Comparison of ENCODE assay signal across 8 cellular contexts in genomic region chr11:57349491-57350274, GRCh38. TPM values are rescaled to one million over a fixed set of nuclear protein-coding genes. Genes with fewer than 3 reads are reported as not detected.
DNase-seq lines count a peak whose midpoint lies in the region; ATAC-seq, FAIRE-seq and TF ChIP-seq lines count a peak whose summit lies in the region.

No MANE protein-coding gene starts in this region.

- H3K27me3 Mint-ChIP-seq in nephron (ENCODE audit: low read depth), result peaks cover 7% of the 10 kb centered on the region

- intact Hi-C loops in esophagus muscularis mucosa (cut with DNase I), result loop anchor here (5.0 to 10.0 kb wide), 5 partner anchors 105 to 507 kb away; partner anchors contain the start of gene YPEL4

- TF ChIP-seq CTCF in esophagus muscularis mucosa (IDR thresholded peaks at IDR 0.05) (peak; percentile 73 to 99 (median 88)), nephron (IDR thresholded peaks at IDR 0.05; ENCODE audit: unreplicated experiment in 3 of 3) (peak; percentile 76 to 85 (median 85))

- no peak for TF ChIP-seq EP300 in esophagus muscularis mucosa (IDR thresholded peaks at IDR 0.05)

- H3K36me3 Mint-ChIP-seq in nephron (ENCODE audit: low read depth), result peaks cover 5% of the 10 kb centered on the region

- no peaks in the 10 kb centered on the region for H3K36me3 ChIP-seq in esophagus muscularis mucosa

- TF ChIP-seq POLR2A in GM12891 (IDR thresholded peaks at IDR 0.05; ENCODE audit: low read depth, low read length), result no peak
- TF ChIP-seq POLR2A in esophagus muscularis mucosa (IDR thresholded peaks at IDR 0.05; ENCODE audit: low read depth), result no peak

- H3K4me3 ChIP-seq in esophagus muscularis mucosa, result no peak overlapping the region

- H3K4me1 Mint-ChIP-seq in nephron, result peaks cover 47% of the 10 kb centered on the region

- H3K27ac ChIP-seq in esophagus muscularis mucosa (replicated peaks in 1 of 4), result peak overlapping the region in 1 of 4 donors; percentile 7

- DNase-seq in GM12891 (ENCODE audit: insufficient read length, low spot score) (peak; percentile 60), NCI-H345 (lab: John Stamatoyannopoulos, UW) (peak; percentile 27), activated T-cell treated with anti-CD3 and anti-CD28 coated beads for 48 hours (ENCODE audit: low read depth) (peak; percentile 63), esophagus muscularis mucosa (ENCODE audit: extremely low spot score) (no peak), middle frontal gyrus (ENCODE audit: extremely low spot score, low spot score) (no peak)
- DNase-seq in stimulated activated naive CD8-positive, alpha-beta T cell treated with anti-CD3 and anti-CD28 coated beads, Interleukin-15, Interleukin-2, amounts not matched to agents 100 U/mL and 50 U/mL, for 24 hours, result peak; percentile 82

- H3K9me3 Mint-ChIP-seq in nephron, result peaks cover 3% of the 10 kb centered on the region

- H3K9me3 ChIP-seq in esophagus muscularis mucosa, result no peaks in the 10 kb centered on the region

- H3K27ac Mint-ChIP-seq in nephron, result peak overlapping the region in 1 of 3 experiments; percentile 37

- WGBS in esophagus muscularis mucosa, result 22% methylated on average over 31 of the region's 31 CpGs

- peak; percentile 83 for FAIRE-seq in GM12891 (lab: Jason Lieb, UNC)

- no peaks in the 10 kb centered on the region for H3K27me3 ChIP-seq in esophagus muscularis mucosa

- H3K4me3 Mint-ChIP-seq in nephron, result no peak overlapping the region

- peaks cover 3 to 19% (median 10%) of the 10 kb centered on the region in 4 donors for H3K4me1 ChIP-seq in esophagus muscularis mucosa

- peak; percentile 54 for ATAC-seq in stimulated activated naive CD8-positive, alpha-beta T cell treated with anti-CD3 and anti-CD28 coated beads, Interleukin-15, Interleukin-2, amounts not matched to agents 100 U/mL and 50 U/mL, for 24 hours
- no peak for ATAC-seq in GM18511 (IDR thresholded peaks at IDR 0.05; ENCODE audit: unreplicated experiment)

TF ChIP-seq in GM12891, 5 proteins besides CTCF, POLR2A, EP300 and RAD21:
- TF ChIP-seq PAX5 (IDR thresholded peaks at IDR 0.05; ENCODE audit: insufficient read depth, low read length, severe bottlenecking), result no peak

RNA-seq across cellular contexts. Expression of gene P2RX3, which starts 11.5 kb away (rescaled TPM):
- not detected for polyA plus RNA-seq in GM12891 (2012; ENCODE audit: low read depth, missing spikeins)
- not detected for total RNA-seq in esophagus muscularis mucosa

RNA-seq across cellular contexts. Expression of gene SSRP1, which starts 14.0 kb away (rescaled TPM):
- 89.8 TPM for polyA plus RNA-seq in GM12891 (2012; ENCODE audit: low read depth, missing spikeins)
- total RNA-seq in esophagus muscularis mucosa, result 100 to 1,000 TPM in 1 of 4 donors, 10 to 100 TPM in 3; 74.6 to 101 (median 88.1) TPM

RNA-seq across cellular contexts. Expression of gene TNKS1BP1, which starts 24.9 kb away (rescaled TPM):
- 6.6 TPM for polyA plus RNA-seq in GM12891 (2012; ENCODE audit: low read depth, missing spikeins)
- 100 to 1,000 TPM in 3 of 4 donors, 10 to 100 TPM in 1; 93.9 to 215 (median 124) TPM for total RNA-seq in esophagus muscularis mucosa

RNA-seq across cellular contexts. Expression of gene PRG3, which starts 31.3 kb away (rescaled TPM):
- not detected for polyA plus RNA-seq in GM12891 (2012; ENCODE audit: low read depth, missing spikeins)
- not detected for total RNA-seq in esophagus muscularis mucosa

RNA-seq across cellular contexts. Expression of gene PRG2, which starts 40.8 kb away (rescaled TPM):
- 0.85 TPM for polyA plus RNA-seq in GM12891 (2012; ENCODE audit: low read depth, missing spikeins)
- under 1 TPM in 1 of 4 donors, not detected in 3; 0.33 TPM for total RNA-seq in esophagus muscularis mucosa

Comparison
In these comparisons a context has a peak if more than half of its experiments do, and no peak if none do; other contexts are left out.
1. DNase-seq: peak in GM12891 (single experiment), NCI-H345 (single experiment), activated T-cell treated with anti-CD3 and anti-CD28 coated beads for 48 hours (single experiment) and stimulated activated naive CD8-positive, alpha-beta T cell treated with anti-CD3 and anti-CD28 coated beads, Interleukin-15, Interleukin-2, amounts not matched to agents 100 U/mL and 50 U/mL, for 24 hours (single experiment); none in esophagus muscularis mucosa (single experiment) and middle frontal gyrus (single experiment).